ENCODE assay signal across 8 cellular contexts in genomic region chr6:39430968-39431523, GRCh38.
DNase-seq lines count a peak whose midpoint lies in the region; ATAC-seq and TF ChIP-seq lines count a peak whose summit lies in the region.

No MANE protein-coding gene starts in this region.

- no peaks in the 10 kb centered on the region for H3K4me1 Mint-ChIP-seq in activated T-helper 17 cell treated with anti-CD3 and anti-CD28 coated beads, Interleukin-2, amount 50 U/mL, for 72 hours
- no peaks in the 10 kb centered on the region for H3K4me1 Mint-ChIP-seq in activated T-helper 1 cell treated with anti-CD3 and anti-CD28 coated beads, Interleukin-12 subunit alpha, Interleukin-12 subunit beta, Interleukin-2, Interleukin-4 antibody, amounts not matched to agents 30 ng/mL and 10 ng/mL and 1 ng/mL, durations not matched to agents 14 hours and 24 hours and 36 hours (ENCODE audit: low read depth)

- peak; percentile 50 for ATAC-seq in HG02763 (IDR thresholded peaks at IDR 0.05; ENCODE audit: unreplicated experiment)
- peak; percentile 21; the same call in 1 of the 3 replicates for ATAC-seq in RWPE2 (ENCODE audit: low read depth)
- peak; percentile 73 to 91 (median 84) for ATAC-seq in heart right ventricle
- no peak for ATAC-seq in activated T-helper 17 cell treated with anti-CD3 and anti-CD28 coated beads, Interleukin-2, amount 50 U/mL, for 72 hours (replicated peaks)
- no peak for ATAC-seq in HG03139 (IDR thresholded peaks at IDR 0.05; ENCODE audit: unreplicated experiment)
- no peak for ATAC-seq in GM18517 (IDR thresholded peaks at IDR 0.05; ENCODE audit: unreplicated experiment)

- H3K4me3 ChIP-seq in RWPE2 (ENCODE audit: severe bottlenecking) (no peak overlapping the region), heart right ventricle (peak overlapping the region in 1 of 10 donors; percentile 18), skeletal muscle tissue (ENCODE audit: low read length in 3 of 3) (peak overlapping the region in 1 of 3 donors; percentile 34)

- peak overlapping the region in 1 of 3 donors; percentile 4 for H3K9ac ChIP-seq in skeletal muscle tissue (ENCODE audit: low read depth in 1 of 3, low read length in 3 of 3)

- H3K9me3 ChIP-seq in RWPE2 (ENCODE audit: severe bottlenecking), result no peaks in the 10 kb centered on the region
- H3K9me3 ChIP-seq in heart right ventricle, result peaks cover 0 to 3% (median 0%) of the 10 kb centered on the region in 11 donors
- H3K9me3 ChIP-seq in skeletal muscle tissue (ENCODE audit: control insufficient read depth in 3 of 3, low read length in 3 of 3), result no peaks in the 10 kb centered on the region

- intact Hi-C loops in heart right ventricle (cut with DNase I), result no loop called here
- intact Hi-C loops in activated T-helper 1 cell treated with anti-CD3 and anti-CD28 coated beads, Interleukin-12 subunit alpha, Interleukin-12 subunit beta, Interleukin-2, Interleukin-4 antibody, amounts not matched to agents 30 ng/mL and 10 ng/mL and 1 ng/mL, durations not matched to agents 14 hours and 24 hours and 36 hours (cut with micrococcal nuclease), result no loop called here

- no peaks in the 10 kb centered on the region for H3K27me3 ChIP-seq in RWPE2 (ENCODE audit: insufficient read depth, poor library complexity, severe bottlenecking)
- no peaks in the 10 kb centered on the region for H3K27me3 ChIP-seq in heart right ventricle
- H3K27me3 ChIP-seq in skeletal muscle tissue (ENCODE audit: control insufficient read depth in 3 of 3, insufficient read depth in 3 of 3, low read length in 3 of 3), result no peaks in the 10 kb centered on the region

- no peaks in the 10 kb centered on the region for H3K9me3 Mint-ChIP-seq in activated T-helper 17 cell treated with anti-CD3 and anti-CD28 coated beads, Interleukin-2, amount 50 U/mL, for 72 hours
- no peaks in the 10 kb centered on the region for H3K9me3 Mint-ChIP-seq in activated T-helper 1 cell treated with anti-CD3 and anti-CD28 coated beads, Interleukin-12 subunit alpha, Interleukin-12 subunit beta, Interleukin-2, Interleukin-4 antibody, amounts not matched to agents 30 ng/mL and 10 ng/mL and 1 ng/mL, durations not matched to agents 14 hours and 24 hours and 36 hours

- DNase-seq in RWPE2 (ENCODE audit: low spot score) (no peak), heart right ventricle (peak; percentile 67 to 68)
- DNase-seq in activated T-helper 1 cell treated with anti-CD3 and anti-CD28 coated beads, Interleukin-12 subunit alpha, Interleukin-12 subunit beta, Interleukin-2, Interleukin-4 antibody, amounts not matched to agents 30 ng/mL and 10 ng/mL and 1 ng/mL, durations not matched to agents 14 hours and 24 hours and 36 hours (ENCODE audit: low spot score), result no peak

- WGBS in heart right ventricle, 2 donors, result 19 to 25% methylated on average over 11 of the region's 11 CpGs

- no peak overlapping the region for H3K4me3 Mint-ChIP-seq in activated T-helper 17 cell treated with anti-CD3 and anti-CD28 coated beads, Interleukin-2, amount 50 U/mL, for 72 hours
- H3K4me3 Mint-ChIP-seq in activated T-helper 1 cell treated with anti-CD3 and anti-CD28 coated beads, Interleukin-12 subunit alpha, Interleukin-12 subunit beta, Interleukin-2, Interleukin-4 antibody, amounts not matched to agents 30 ng/mL and 10 ng/mL and 1 ng/mL, durations not matched to agents 14 hours and 24 hours and 36 hours, result no peak overlapping the region

- H3K27me3 Mint-ChIP-seq in activated T-helper 17 cell treated with anti-CD3 and anti-CD28 coated beads, Interleukin-2, amount 50 U/mL, for 72 hours, result peaks cover 5% of the 10 kb centered on the region
- peaks cover 1% of the 10 kb centered on the region for H3K27me3 Mint-ChIP-seq in activated T-helper 1 cell treated with anti-CD3 and anti-CD28 coated beads, Interleukin-12 subunit alpha, Interleukin-12 subunit beta, Interleukin-2, Interleukin-4 antibody, amounts not matched to agents 30 ng/mL and 10 ng/mL and 1 ng/mL, durations not matched to agents 14 hours and 24 hours and 36 hours (ENCODE audit: insufficient read depth)

- TF ChIP-seq CTCF in RWPE2 (IDR thresholded peaks at IDR 0.05; ENCODE audit: poor library complexity, severe bottlenecking), result no peak
- TF ChIP-seq CTCF in heart right ventricle (IDR thresholded peaks at IDR 0.05), result no peak

- peaks cover 16% of the 10 kb centered on the region for H3K4me1 ChIP-seq in RWPE2 (ENCODE audit: insufficient read depth, poor library complexity, severe bottlenecking)
- peaks cover 0 to 17% (median 9%) of the 10 kb centered on the region in 9 donors for H3K4me1 ChIP-seq in heart right ventricle
- H3K4me1 ChIP-seq in skeletal muscle tissue (ENCODE audit: control insufficient read depth in 3 of 3, insufficient read depth in 3 of 3, low read length in 3 of 3), result peaks cover 10 to 22% (median 14%) of the 10 kb centered on the region in 3 donors

- no peak overlapping the region for H3K27ac ChIP-seq in RWPE2 (ENCODE audit: poor library complexity, severe bottlenecking)
- H3K27ac ChIP-seq in heart right ventricle, result peak overlapping the region in 4 of 10 donors; percentile 3 to 55 (median 42)
- H3K27ac ChIP-seq in skeletal muscle tissue (ENCODE audit: low read depth, low read length), result peak overlapping the region; percentile 12

- H3K27ac Mint-ChIP-seq in activated T-helper 17 cell treated with anti-CD3 and anti-CD28 coated beads, Interleukin-2, amount 50 U/mL, for 72 hours, result no peak overlapping the region
- H3K27ac Mint-ChIP-seq in activated T-helper 1 cell treated with anti-CD3 and anti-CD28 coated beads, Interleukin-12 subunit alpha, Interleukin-12 subunit beta, Interleukin-2, Interleukin-4 antibody, amounts not matched to agents 30 ng/mL and 10 ng/mL and 1 ng/mL, durations not matched to agents 14 hours and 24 hours and 36 hours, result no peak overlapping the region

- no peaks in the 10 kb centered on the region for H3K36me3 ChIP-seq in RWPE2 (ENCODE audit: low read depth)
- no peaks in the 10 kb centered on the region for H3K36me3 ChIP-seq in heart right ventricle
- H3K36me3 ChIP-seq in skeletal muscle tissue (ENCODE audit: control insufficient read depth in 3 of 3, insufficient read depth in 3 of 3, low read length in 3 of 3), result no peaks in the 10 kb centered on the region

- H3K36me3 Mint-ChIP-seq in activated T-helper 17 cell treated with anti-CD3 and anti-CD28 coated beads, Interleukin-2, amount 50 U/mL, for 72 hours (ENCODE audit: low read depth), result no peaks in the 10 kb centered on the region
- H3K36me3 Mint-ChIP-seq in activated T-helper 1 cell treated with anti-CD3 and anti-CD28 coated beads, Interleukin-12 subunit alpha, Interleukin-12 subunit beta, Interleukin-2, Interleukin-4 antibody, amounts not matched to agents 30 ng/mL and 10 ng/mL and 1 ng/mL, durations not matched to agents 14 hours and 24 hours and 36 hours (ENCODE audit: low read depth), result no peaks in the 10 kb centered on the region

Comparison
In these comparisons a context has a peak if more than half of its experiments do, and no peak if none do; other contexts are left out.
1. ATAC-seq: peak in HG02763 (single experiment), RWPE2 (single experiment) and heart right ventricle (8 of 8); none in activated T-helper 17 cell treated with anti-CD3 and anti-CD28 coated beads, Interleukin-2, amount 50 U/mL, for 72 hours (single experiment), HG03139 (single experiment) and GM18517 (single experiment).
2. DNase-seq: peak in heart right ventricle (2 of 2); none in RWPE2 (single experiment) and activated T-helper 1 cell treated with anti-CD3 and anti-CD28 coated beads, Interleukin-12 subunit alpha, Interleukin-12 subunit beta, Interleukin-2, Interleukin-4 antibody, amounts not matched to agents 30 ng/mL and 10 ng/mL and 1 ng/mL, durations not matched to agents 14 hours and 24 hours and 36 hours (single experiment).